In the genomic region with DNA sequence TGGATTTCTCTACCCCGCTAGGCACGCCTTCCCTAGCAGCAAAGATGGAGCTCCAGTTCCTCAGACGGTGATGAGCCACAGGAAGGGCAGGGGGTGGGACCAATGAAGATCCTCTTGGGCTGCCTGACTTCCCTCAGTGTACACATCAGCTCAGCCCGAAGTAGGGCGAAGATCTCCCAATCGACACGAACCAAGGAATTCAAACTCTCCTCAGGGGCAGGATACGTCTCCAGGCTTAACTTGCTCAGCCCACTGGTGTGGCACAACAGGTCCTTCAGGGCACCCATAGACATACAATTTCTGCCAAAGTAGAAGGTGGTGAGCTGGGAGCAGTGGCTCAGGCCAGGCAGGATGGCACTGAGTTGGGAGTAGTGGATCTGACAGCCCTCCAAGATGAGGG, we compare ENCODE assay signal across 14 cellular contexts. TPM values are rescaled to one million over a fixed set of nuclear protein-coding genes. Genes with fewer than 3 reads are reported as not detected.
"Had no signal": no experiment of that assay in that cellular context is flagged by ENCODE, and none has a peak within 500 bp of the region (broad histone marks: within the 10 kb centered on the region; RNA-seq: fewer than 3 reads in every experiment).

No MANE protein-coding gene starts in this region.

RNA-seq across cellular contexts. Expression of a gene that starts 4.4 kb away (rescaled TPM):
- total RNA-seq: activated B cell treated with CpG ODN at 0.5 μM for 24 hours; activated CD4-positive, alpha-beta memory T cell treated with anti-CD3 and anti-CD28 coated beads for 36 hours; activated CD4-positive, alpha-beta memory T cell treated with anti-CD3 and anti-CD28 coated beads, Interleukin-2, amount 10 ng/mL, durations not matched to agents 7 days and 5 days; activated CD4-positive, alpha-beta T cell treated with anti-CD3 and anti-CD28 coated beads for 36 hours; activated CD4-positive, alpha-beta T cell treated with anti-CD3 and anti-CD28 coated beads, Interleukin-2, amount 10 ng/mL, durations not matched to agents 24 days and 14 days; activated CD4-positive, alpha-beta T cell treated with anti-CD3 and anti-CD28 coated beads, Interleukin-2, amount 10 ng/mL, durations not matched to agents 7 days and 5 days; activated CD8-positive, alpha-beta memory T cell treated with anti-CD3 and anti-CD28 coated beads for 36 hours; activated CD8-positive, alpha-beta memory T cell treated with anti-CD3 and anti-CD28 coated beads, Interleukin-2, amount 10 ng/mL, durations not matched to agents 7 days and 5 days; activated CD8-positive, alpha-beta T cell treated with anti-CD3 and anti-CD28 coated beads for 36 hours; activated CD8-positive, alpha-beta T cell treated with anti-CD3 and anti-CD28 coated beads, Interleukin-2, amount 10 ng/mL, durations not matched to agents 7 days and 5 days; T-cell; T-helper 1 cell treated with Interleukin-12 subunit alpha and Interleukin-12 subunit beta and Interleukin-4 antibody, amounts not matched to agents 30 ng/mL and 1 ng/mL, for 36 hours; T-helper 2 cell treated with Interferon-gamma antibody and Interleukin-4, amounts not matched to agents 100 ng/mL and 5 ng/mL, for 36 hours; WTC11 had no signal

RNA-seq across cellular contexts. Expression of a gene that starts 27.1 kb away (rescaled TPM):
- total RNA-seq: activated B cell treated with CpG ODN at 0.5 μM for 24 hours; activated CD4-positive, alpha-beta memory T cell treated with anti-CD3 and anti-CD28 coated beads for 36 hours; activated CD4-positive, alpha-beta memory T cell treated with anti-CD3 and anti-CD28 coated beads, Interleukin-2, amount 10 ng/mL, durations not matched to agents 7 days and 5 days; activated CD4-positive, alpha-beta T cell treated with anti-CD3 and anti-CD28 coated beads for 36 hours; activated CD4-positive, alpha-beta T cell treated with anti-CD3 and anti-CD28 coated beads, Interleukin-2, amount 10 ng/mL, durations not matched to agents 24 days and 14 days; activated CD4-positive, alpha-beta T cell treated with anti-CD3 and anti-CD28 coated beads, Interleukin-2, amount 10 ng/mL, durations not matched to agents 7 days and 5 days; activated CD8-positive, alpha-beta memory T cell treated with anti-CD3 and anti-CD28 coated beads for 36 hours; activated CD8-positive, alpha-beta memory T cell treated with anti-CD3 and anti-CD28 coated beads, Interleukin-2, amount 10 ng/mL, durations not matched to agents 7 days and 5 days; activated CD8-positive, alpha-beta T cell treated with anti-CD3 and anti-CD28 coated beads for 36 hours; activated CD8-positive, alpha-beta T cell treated with anti-CD3 and anti-CD28 coated beads, Interleukin-2, amount 10 ng/mL, durations not matched to agents 7 days and 5 days; T-cell; T-helper 1 cell treated with Interleukin-12 subunit alpha and Interleukin-12 subunit beta and Interleukin-4 antibody, amounts not matched to agents 30 ng/mL and 1 ng/mL, for 36 hours; T-helper 2 cell treated with Interferon-gamma antibody and Interleukin-4, amounts not matched to agents 100 ng/mL and 5 ng/mL, for 36 hours; WTC11 had no signal

RNA-seq across cellular contexts. Expression of a gene that starts 29.3 kb away (rescaled TPM):
- total RNA-seq: activated B cell treated with CpG ODN at 0.5 μM for 24 hours; activated CD4-positive, alpha-beta memory T cell treated with anti-CD3 and anti-CD28 coated beads for 36 hours; activated CD4-positive, alpha-beta memory T cell treated with anti-CD3 and anti-CD28 coated beads, Interleukin-2, amount 10 ng/mL, durations not matched to agents 7 days and 5 days; activated CD4-positive, alpha-beta T cell treated with anti-CD3 and anti-CD28 coated beads for 36 hours; activated CD4-positive, alpha-beta T cell treated with anti-CD3 and anti-CD28 coated beads, Interleukin-2, amount 10 ng/mL, durations not matched to agents 24 days and 14 days; activated CD4-positive, alpha-beta T cell treated with anti-CD3 and anti-CD28 coated beads, Interleukin-2, amount 10 ng/mL, durations not matched to agents 7 days and 5 days; activated CD8-positive, alpha-beta memory T cell treated with anti-CD3 and anti-CD28 coated beads for 36 hours; activated CD8-positive, alpha-beta memory T cell treated with anti-CD3 and anti-CD28 coated beads, Interleukin-2, amount 10 ng/mL, durations not matched to agents 7 days and 5 days; activated CD8-positive, alpha-beta T cell treated with anti-CD3 and anti-CD28 coated beads for 36 hours; activated CD8-positive, alpha-beta T cell treated with anti-CD3 and anti-CD28 coated beads, Interleukin-2, amount 10 ng/mL, durations not matched to agents 7 days and 5 days; T-cell; T-helper 1 cell treated with Interleukin-12 subunit alpha and Interleukin-12 subunit beta and Interleukin-4 antibody, amounts not matched to agents 30 ng/mL and 1 ng/mL, for 36 hours; T-helper 2 cell treated with Interferon-gamma antibody and Interleukin-4, amounts not matched to agents 100 ng/mL and 5 ng/mL, for 36 hours; WTC11 had no signal

RNA-seq across cellular contexts. Expression of a gene that starts 39.2 kb away (rescaled TPM):
- total RNA-seq: activated B cell treated with CpG ODN at 0.5 μM for 24 hours; activated CD4-positive, alpha-beta memory T cell treated with anti-CD3 and anti-CD28 coated beads for 36 hours; activated CD4-positive, alpha-beta memory T cell treated with anti-CD3 and anti-CD28 coated beads, Interleukin-2, amount 10 ng/mL, durations not matched to agents 7 days and 5 days; activated CD4-positive, alpha-beta T cell treated with anti-CD3 and anti-CD28 coated beads for 36 hours; activated CD4-positive, alpha-beta T cell treated with anti-CD3 and anti-CD28 coated beads, Interleukin-2, amount 10 ng/mL, durations not matched to agents 24 days and 14 days; activated CD4-positive, alpha-beta T cell treated with anti-CD3 and anti-CD28 coated beads, Interleukin-2, amount 10 ng/mL, durations not matched to agents 7 days and 5 days; activated CD8-positive, alpha-beta memory T cell treated with anti-CD3 and anti-CD28 coated beads for 36 hours; activated CD8-positive, alpha-beta memory T cell treated with anti-CD3 and anti-CD28 coated beads, Interleukin-2, amount 10 ng/mL, durations not matched to agents 7 days and 5 days; activated CD8-positive, alpha-beta T cell treated with anti-CD3 and anti-CD28 coated beads for 36 hours; activated CD8-positive, alpha-beta T cell treated with anti-CD3 and anti-CD28 coated beads, Interleukin-2, amount 10 ng/mL, durations not matched to agents 7 days and 5 days; T-cell; T-helper 1 cell treated with Interleukin-12 subunit alpha and Interleukin-12 subunit beta and Interleukin-4 antibody, amounts not matched to agents 30 ng/mL and 1 ng/mL, for 36 hours; T-helper 2 cell treated with Interferon-gamma antibody and Interleukin-4, amounts not matched to agents 100 ng/mL and 5 ng/mL, for 36 hours; WTC11 had no signal

RNA-seq across cellular contexts. Expression of a gene that starts 46.9 kb away (rescaled TPM):
- total RNA-seq: activated B cell treated with CpG ODN at 0.5 μM for 24 hours; activated CD4-positive, alpha-beta memory T cell treated with anti-CD3 and anti-CD28 coated beads for 36 hours; activated CD4-positive, alpha-beta memory T cell treated with anti-CD3 and anti-CD28 coated beads, Interleukin-2, amount 10 ng/mL, durations not matched to agents 7 days and 5 days; activated CD4-positive, alpha-beta T cell treated with anti-CD3 and anti-CD28 coated beads for 36 hours; activated CD4-positive, alpha-beta T cell treated with anti-CD3 and anti-CD28 coated beads, Interleukin-2, amount 10 ng/mL, durations not matched to agents 24 days and 14 days; activated CD4-positive, alpha-beta T cell treated with anti-CD3 and anti-CD28 coated beads, Interleukin-2, amount 10 ng/mL, durations not matched to agents 7 days and 5 days; activated CD8-positive, alpha-beta memory T cell treated with anti-CD3 and anti-CD28 coated beads for 36 hours; activated CD8-positive, alpha-beta memory T cell treated with anti-CD3 and anti-CD28 coated beads, Interleukin-2, amount 10 ng/mL, durations not matched to agents 7 days and 5 days; activated CD8-positive, alpha-beta T cell treated with anti-CD3 and anti-CD28 coated beads for 36 hours; activated CD8-positive, alpha-beta T cell treated with anti-CD3 and anti-CD28 coated beads, Interleukin-2, amount 10 ng/mL, durations not matched to agents 7 days and 5 days; T-cell; T-helper 1 cell treated with Interleukin-12 subunit alpha and Interleukin-12 subunit beta and Interleukin-4 antibody, amounts not matched to agents 30 ng/mL and 1 ng/mL, for 36 hours; T-helper 2 cell treated with Interferon-gamma antibody and Interleukin-4, amounts not matched to agents 100 ng/mL and 5 ng/mL, for 36 hours; WTC11 had no signal
